In genomic region chr18:31950620-31951019, GRCh38 we compare ENCODE assay signal across 16 cellular contexts.
"Had no signal": no experiment of that assay in that cellular context is flagged by ENCODE, and none has a peak within 500 bp of the region (broad histone marks: within the 10 kb centered on the region; RNA-seq: fewer than 3 reads in every experiment).

No MANE protein-coding gene starts in this region.

- DNase-seq: activated CD4-positive, alpha-beta T cell treated with anti-CD3 and anti-CD28 coated beads for 1 hour; activated CD4-positive, alpha-beta T cell treated with anti-CD3 and anti-CD28 coated beads, Interleukin-2, amount 50 U/mL, for 4 hours; activated naive CD4-positive, alpha-beta T cell treated with anti-CD3 and anti-CD28 coated beads for 36 hours; activated naive CD8-positive, alpha-beta T cell treated with anti-CD3 and anti-CD28 coated beads, Interleukin-2, amount 50 U/mL, for 24 hours; heart left ventricle; left colon; naive B cell; retina; stimulated activated CD4-positive, alpha-beta T cell treated with anti-CD3 and anti-CD28 coated beads, Interleukin-15, amount 100 ng/mL, for 24 hours; stimulated activated CD4-positive, alpha-beta T cell treated with anti-CD3 and anti-CD28 coated beads, Interleukin-4, amount 100 ng/mL, for 1 hour; stimulated activated naive CD4-positive, alpha-beta T cell; tibial artery had no signal

- H3K27me3 Mint-ChIP-seq: activated naive CD8-positive, alpha-beta T cell treated with anti-CD3 and anti-CD28 coated beads, Interleukin-2, amount 50 U/mL, for 24 hours had no signal

- H3K36me3 Mint-ChIP-seq: naive B cell had no signal

- H3K9me3 Mint-ChIP-seq: activated naive CD4-positive, alpha-beta T cell treated with anti-CD3 and anti-CD28 coated beads for 36 hours; activated naive CD8-positive, alpha-beta T cell treated with anti-CD3 and anti-CD28 coated beads, Interleukin-2, amount 50 U/mL, for 24 hours; activated T-helper 17 cell treated with anti-CD3 and anti-CD28 coated beads, Interleukin-2, amount 50 U/mL, for 72 hours; naive B cell had no signal

- H3K27me3 ChIP-seq: ascending aorta, breast epithelium, heart left ventricle, tibial artery, vagina had no signal

- H3K27ac Mint-ChIP-seq: activated naive CD4-positive, alpha-beta T cell treated with anti-CD3 and anti-CD28 coated beads for 36 hours; activated naive CD8-positive, alpha-beta T cell treated with anti-CD3 and anti-CD28 coated beads, Interleukin-2, amount 50 U/mL, for 24 hours; activated T-helper 17 cell treated with anti-CD3 and anti-CD28 coated beads, Interleukin-2, amount 50 U/mL, for 72 hours; naive B cell had no signal

- H3K36me3 ChIP-seq: ascending aorta, breast epithelium, heart left ventricle, tibial artery, vagina had no signal

- H3K4me1 ChIP-seq: ascending aorta, breast epithelium, heart left ventricle, tibial artery, vagina had no signal

- ATAC-seq: activated naive CD8-positive, alpha-beta T cell treated with anti-CD3 and anti-CD28 coated beads, Interleukin-2, amount 50 U/mL, for 24 hours; activated T-helper 17 cell treated with anti-CD3 and anti-CD28 coated beads, Interleukin-2, amount 50 U/mL, for 72 hours; heart left ventricle; left colon had no signal

- H3K4me3 ChIP-seq: ascending aorta, breast epithelium, heart left ventricle, tibial artery, vagina had no signal

- H3K4me1 Mint-ChIP-seq: naive B cell had no signal

- H3K27ac ChIP-seq: ascending aorta, breast epithelium, heart left ventricle, tibial artery, vagina had no signal

- H3K4me3 Mint-ChIP-seq: activated naive CD4-positive, alpha-beta T cell treated with anti-CD3 and anti-CD28 coated beads for 36 hours; activated naive CD8-positive, alpha-beta T cell treated with anti-CD3 and anti-CD28 coated beads, Interleukin-2, amount 50 U/mL, for 24 hours; activated T-helper 17 cell treated with anti-CD3 and anti-CD28 coated beads, Interleukin-2, amount 50 U/mL, for 72 hours; naive B cell had no signal

- H3K9me3 ChIP-seq: ascending aorta, breast epithelium, heart left ventricle, tibial artery, vagina had no signal
